Comparison of ENCODE assay signal across 8 cellular contexts in the genomic region with DNA sequence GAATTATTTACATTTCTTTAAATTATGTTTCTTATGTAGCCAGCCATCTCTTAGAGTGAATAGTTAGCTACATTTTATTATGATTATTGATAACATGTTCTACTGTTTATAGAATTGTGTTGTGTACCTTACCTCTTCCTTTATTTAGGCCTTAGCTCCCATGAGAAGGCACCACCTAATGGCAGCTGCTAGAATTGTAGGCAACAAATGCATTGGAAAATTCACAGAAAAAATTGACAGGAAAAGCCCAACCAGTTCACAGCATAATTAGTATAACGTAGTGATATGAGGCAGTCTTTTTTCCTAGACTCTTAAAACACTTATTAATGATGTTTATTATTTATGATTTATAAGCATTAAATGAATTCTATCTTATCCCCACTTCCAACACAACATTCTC.
DNase-seq lines count a peak whose midpoint lies in the region; ATAC-seq, FAIRE-seq and TF ChIP-seq lines count a peak whose summit lies in the region.

No MANE protein-coding gene starts in this region.

- intact Hi-C loops in aorta (cut with DNase I), result no loop called here

- H3K4me1 ChIP-seq in A549 (no peaks in the 10 kb centered on the region), aorta (ENCODE audit: control insufficient read depth in 1 of 2, insufficient read depth in 2 of 2, low read length in 2 of 2) (no peaks in the 10 kb centered on the region)

- no peak overlapping the region for H3K4me3 ChIP-seq in A549
- no peak overlapping the region for H3K4me3 ChIP-seq in fibroblast of mammary gland (ENCODE audit: control insufficient read depth, low read depth, low read length)
- H3K4me3 ChIP-seq in aorta (ENCODE audit: low read length in 2 of 2), result no peak overlapping the region

- H3K27ac ChIP-seq in A549, result no peak overlapping the region
- no peak overlapping the region for H3K27ac ChIP-seq in aorta (ENCODE audit: low read depth in 1 of 2, low read length in 2 of 2)

- peak in 1 of 2 experiments; percentile 22 for DNase-seq in A549 (ENCODE audit: low read depth in 1 of 2, low spot score in 1 of 2)
- DNase-seq in GM10248 (ENCODE audit: extremely low spot score), result no peak
- DNase-seq in NOMO-1 treated with DMSO at 0.1 percent for 48 hours (lab: John Stamatoyannopoulos, UW; ENCODE audit: unreplicated experiment), result peak; percentile 45
- peak; percentile 23 for DNase-seq in fibroblast of mammary gland (ENCODE audit: low read depth)
- DNase-seq in NCI-H1092 (lab: John Stamatoyannopoulos, UW), result no peak
- no peak for DNase-seq in aorta
- no peak for DNase-seq in GDM1 (lab: John Stamatoyannopoulos, UW)

- POLR2A ChIA-PET in A549 (lab: Yijun Ruan, JAX) (no interaction called here), GM10248 (lab: Yijun Ruan, JAX) (no interaction called here)

- no peaks in the 10 kb centered on the region for H3K27me3 ChIP-seq in aorta (ENCODE audit: control insufficient read depth in 1 of 2, insufficient read depth in 2 of 2, low read length in 1 of 2)

- CTCF ChIA-PET in A549 (lab: Yijun Ruan, JAX), result interaction anchor here (0.6 kb wide), 1 partner anchor 73 kb away, joined by 3 read pairs; no protein-coding TSS in a partner anchor
- CTCF ChIA-PET in GM10248 (lab: Yijun Ruan, JAX), result interaction anchor here (2.0 kb wide), 1 partner anchor 9 kb away, joined by 6 read pairs; no protein-coding TSS in a partner anchor

- peak; percentile 31; the same call in 2 of the 3 replicates for TF ChIP-seq CTCF in A549 (IDR thresholded peaks at IDR 0.05)
- peak; percentile 40 for TF ChIP-seq CTCF in GM10248 (IDR thresholded peaks at IDR 0.05; ENCODE audit: control extremely low read depth, extremely low read depth, low read depth, missing control alignments)
- peak; percentile 62 for TF ChIP-seq CTCF in fibroblast of mammary gland (conservative IDR thresholded peaks at IDR 0.05; ENCODE audit: control insufficient read depth, insufficient read depth, low read depth, low read length)

- TF ChIP-seq POLR2A in A549 (IDR thresholded peaks at IDR 0.05; ENCODE audit: low read length), result no peak

- TF ChIP-seq RAD21 in A549 (conservative IDR thresholded peaks at IDR 0.05 in 1 of 2, IDR thresholded peaks at IDR 0.05 in 1 of 2), result peak in 1 of 2 experiments; percentile 40; a peak in 1 of 5 replicates

- no peaks in the 10 kb centered on the region for H3K36me3 ChIP-seq in aorta (ENCODE audit: control insufficient read depth in 1 of 2, insufficient read depth in 2 of 2, low read length in 1 of 2)

- H3K9me3 ChIP-seq in A549 (0 out of 3 replicates have a peak, but pooled peaks cover 5% of the 10 kb centered on the region), aorta (ENCODE audit: control insufficient read depth, low read length) (peaks cover 1% of the 10 kb centered on the region)

- no peak overlapping the region for H3K4me2 ChIP-seq in A549

- WGBS in A549 (ENCODE audit: missing lambda C conversion rate), result 32% methylated on average over 1 of the region's 1 CpG
- WGBS in aorta, 2 donors, result 50 to 53% methylated on average over 1 of the region's 1 CpG

- ATAC-seq in A549 (no peak), HG03521 (IDR thresholded peaks at IDR 0.05; ENCODE audit: unreplicated experiment) (no peak), aorta (ENCODE audit: low FRiP score) (no peak)

- TF ChIP-seq EP300 in A549 (IDR thresholded peaks at IDR 0.05), result no peak

- FAIRE-seq in A549 (lab: Jason Lieb, UNC), result no peak

TF ChIP-seq in A549, 52 proteins besides CTCF, POLR2A, EP300 and RAD21:
- no peak for TF ChIP-seq ZFP36 (IDR thresholded peaks at IDR 0.05; ENCODE audit: borderline replicate concordance, partially characterized antibody)
- TF ChIP-seq, protein P1, sequence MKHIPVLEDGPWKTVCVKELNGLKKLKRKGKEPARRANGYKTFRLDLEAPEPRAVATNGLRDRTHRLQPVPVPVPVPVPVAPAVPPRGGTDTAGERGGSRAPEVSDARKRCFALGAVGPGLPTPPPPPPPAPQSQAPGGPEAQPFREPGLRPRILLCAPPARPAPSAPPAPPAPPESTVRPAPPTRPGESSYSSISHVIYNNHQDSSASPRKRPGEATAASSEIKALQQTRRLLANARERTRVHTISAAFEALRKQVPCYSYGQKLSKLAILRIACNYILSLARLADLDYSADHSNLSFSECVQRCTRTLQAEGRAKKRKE (CRISPR knock-in tag; IDR thresholded peaks at IDR 0.05; ENCODE audit: low read depth), result no peak
- no peak for TF ChIP-seq SREBF2 (IDR thresholded peaks at IDR 0.05)
- no peak for TF ChIP-seq KDM1A (IDR thresholded peaks at IDR 0.05; ENCODE audit: low read depth)
- no peak for TF ChIP-seq ESRRA (IDR thresholded peaks at IDR 0.05; ENCODE audit: borderline replicate concordance, low read length)
- no peak for TF ChIP-seq FOXS1 (CRISPR knock-in tag; IDR thresholded peaks at IDR 0.05)
- no peak for TF ChIP-seq ZC3H11A (IDR thresholded peaks at IDR 0.05)
- TF ChIP-seq RCOR1 (IDR thresholded peaks at IDR 0.05; ENCODE audit: low read depth, low read length), result no peak
- no peak for TF ChIP-seq ZSCAN20 (CRISPR knock-in tag; IDR thresholded peaks at IDR 0.05)
- no peak for TF ChIP-seq CEBPB (IDR thresholded peaks at IDR 0.05)
- TF ChIP-seq TFCP2L1 (CRISPR knock-in tag; IDR thresholded peaks at IDR 0.05), result no peak
- TF ChIP-seq RFX5 (IDR thresholded peaks at IDR 0.05), result no peak
- TF ChIP-seq MAZ (IDR thresholded peaks at IDR 0.05; ENCODE audit: borderline replicate concordance, low read depth, low read length), result no peak
- TF ChIP-seq ZNF302 (CRISPR knock-in tag; IDR thresholded peaks at IDR 0.05), result no peak
- no peak for TF ChIP-seq HOXA7 (CRISPR knock-in tag; IDR thresholded peaks at IDR 0.05)
- TF ChIP-seq, protein P2, sequence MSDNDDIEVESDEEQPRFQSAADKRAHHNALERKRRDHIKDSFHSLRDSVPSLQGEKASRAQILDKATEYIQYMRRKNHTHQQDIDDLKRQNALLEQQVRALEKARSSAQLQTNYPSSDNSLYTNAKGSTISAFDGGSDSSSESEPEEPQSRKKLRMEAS (IDR thresholded peaks at IDR 0.05), result no peak
- no peak for TF ChIP-seq RARB (CRISPR knock-in tag; IDR thresholded peaks at IDR 0.05)
- TF ChIP-seq TP53 (CRISPR knock-in tag; IDR thresholded peaks at IDR 0.05), result no peak
- no peak for TF ChIP-seq MYC (IDR thresholded peaks at IDR 0.05; ENCODE audit: borderline replicate concordance, low read length)

Comparison
In these comparisons a context has a peak if more than half of its experiments do, and no peak if none do; other contexts are left out.
1. DNase-seq: peak in NOMO-1 treated with DMSO at 0.1 percent for 48 hours (single experiment) and fibroblast of mammary gland (single experiment); none in GM10248 (single experiment), NCI-H1092 (single experiment), aorta (0 of 2) and GDM1 (single experiment).
2. Peak in every context shown above with its lines, with median percentiles within 50 percentile points of each other: CTCF ChIP-seq.